Comparison of ENCODE assay signal across 1 cellular context in genomic region chr11:75342231-75342918, GRCh38.
TF ChIP-seq lines count a peak whose summit lies in the region.

No MANE protein-coding gene starts in this region.

TF ChIP-seq in HEK293, 187 proteins besides CTCF, POLR2A, EP300 and RAD21 (continued from another document):
- no peak for TF ChIP-seq ZNF132 (tag by site-specific recombination; IDR thresholded peaks at IDR 0.05; ENCODE audit: borderline replicate concordance)
- TF ChIP-seq ZBTB49 (tag by site-specific recombination; IDR thresholded peaks at IDR 0.05; ENCODE audit: low read depth), result no peak
- peak; percentile 50 for TF ChIP-seq ZNF341 (tag by site-specific recombination; IDR thresholded peaks at IDR 0.05; ENCODE audit: low read depth)
- TF ChIP-seq ZNF747 (tag by site-specific recombination; IDR thresholded peaks at IDR 0.05), result no peak
- TF ChIP-seq ZNF513 (tag by site-specific recombination; IDR thresholded peaks at IDR 0.05), result no peak
- no peak for TF ChIP-seq ZNF23 (tag by site-specific recombination; IDR thresholded peaks at IDR 0.05; ENCODE audit: borderline replicate concordance)
- TF ChIP-seq ZNF623 (tag by site-specific recombination; IDR thresholded peaks at IDR 0.05), result peak; percentile 76
- TF ChIP-seq SP3 (tag by site-specific recombination; IDR thresholded peaks at IDR 0.05), result no peak
- TF ChIP-seq ZNF184 (tag by site-specific recombination; IDR thresholded peaks at IDR 0.05), result no peak
- no peak for TF ChIP-seq ZNF2 (tag by site-specific recombination; IDR thresholded peaks at IDR 0.05)
- TF ChIP-seq ZNF514 (tag by site-specific recombination; IDR thresholded peaks at IDR 0.05), result no peak
- no peak for TF ChIP-seq ZNF214 (tag by site-specific recombination; IDR thresholded peaks at IDR 0.05; ENCODE audit: borderline replicate concordance)
